In the genomic region with DNA sequence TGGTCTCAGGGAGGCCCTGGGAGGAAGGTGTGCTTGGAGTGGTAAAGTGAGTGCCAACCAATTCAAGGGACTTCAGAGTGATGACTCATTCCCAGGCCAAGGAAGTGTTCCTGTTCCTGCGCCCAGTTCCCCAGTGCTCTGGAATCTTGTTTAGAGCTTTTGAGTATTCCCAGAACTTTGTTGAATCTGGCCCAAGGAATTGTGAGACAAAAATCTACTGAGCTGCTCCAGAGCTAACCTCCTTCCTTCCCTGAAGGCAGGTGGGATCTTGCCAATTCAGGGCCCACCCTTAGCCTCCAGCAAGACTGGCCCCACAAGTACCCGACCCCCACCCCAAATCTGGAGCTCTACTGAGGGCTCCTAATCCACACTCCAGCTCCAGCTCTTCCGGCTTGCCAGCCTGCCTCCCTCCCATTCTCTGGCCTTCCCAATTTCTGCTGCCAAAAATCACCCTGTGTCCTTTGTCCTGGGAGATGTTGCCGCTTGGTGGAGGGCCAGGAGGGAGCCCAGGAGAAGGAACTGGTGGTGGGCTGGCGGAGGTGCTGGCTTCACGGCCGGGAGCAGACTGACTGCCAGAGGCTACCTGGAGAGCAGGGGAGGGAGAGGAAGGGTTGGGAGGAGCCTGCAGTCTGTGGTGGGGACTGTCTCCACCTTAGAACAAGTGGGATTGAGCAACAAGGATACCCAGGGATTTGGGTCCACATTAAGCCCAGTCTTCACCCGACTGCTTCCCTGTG, we compare ENCODE assay signal across 8 cellular contexts. TPM values are rescaled to one million over a fixed set of nuclear protein-coding genes. Genes with fewer than 3 reads are reported as not detected.
DNase-seq lines count a peak whose midpoint lies in the region; ATAC-seq and TF ChIP-seq lines count a peak whose summit lies in the region.

No MANE protein-coding gene starts in this region.

- H3K27me3 Mint-ChIP-seq in stimulated activated memory B cell treated with anti-CD40 and anti-IgM and Interleukin-4, amounts not matched to agents 10 μg/mL and 1 μg/mL and 100 μg/mL, for 72 hours, result no peaks in the 10 kb centered on the region

- H3K4me1 Mint-ChIP-seq in stimulated activated memory B cell treated with anti-CD40 and anti-IgM and Interleukin-4, amounts not matched to agents 10 μg/mL and 1 μg/mL and 100 μg/mL, for 72 hours, result peaks cover 80% of the 10 kb centered on the region

- peak overlapping the region; percentile 92 for H3K27ac Mint-ChIP-seq in stimulated activated memory B cell treated with anti-CD40 and anti-IgM and Interleukin-4, amounts not matched to agents 10 μg/mL and 1 μg/mL and 100 μg/mL, for 72 hours

- H3K9me3 ChIP-seq in colonic mucosa, result no peaks in the 10 kb centered on the region

- H3K4me3 ChIP-seq in colonic mucosa (no peak overlapping the region), kidney epithelial cell (ENCODE audit: low read depth, low read length) (peak overlapping the region; percentile 32)

- peaks cover 5% of the 10 kb centered on the region for H3K36me3 Mint-ChIP-seq in stimulated activated memory B cell treated with anti-CD40 and anti-IgM and Interleukin-4, amounts not matched to agents 10 μg/mL and 1 μg/mL and 100 μg/mL, for 72 hours

- no peak overlapping the region for H3K4me3 Mint-ChIP-seq in stimulated activated memory B cell treated with anti-CD40 and anti-IgM and Interleukin-4, amounts not matched to agents 10 μg/mL and 1 μg/mL and 100 μg/mL, for 72 hours

- DNase-seq in ELF-1 (ENCODE audit: low read depth, low spot score), result peak; percentile 92
- peak; percentile 80 to 87 for DNase-seq in NCI-H446 (lab: John Stamatoyannopoulos, UW)
- DNase-seq in colonic mucosa, result peak; percentile 81
- peak; percentile 77 for DNase-seq in kidney epithelial cell (ENCODE audit: low read depth)
- DNase-seq in UCSD-AML1 (lab: John Stamatoyannopoulos, UW; ENCODE audit: unreplicated experiment), result no peak
- no peak for DNase-seq in NOMO-1 treated with dmso at 0.1 percent for 144 hours (lab: John Stamatoyannopoulos, UW; ENCODE audit: unreplicated experiment)

- peak overlapping the region; percentile 90 for H3K27ac ChIP-seq in colonic mucosa

- TF ChIP-seq CTCF in colonic mucosa (IDR thresholded peaks at IDR 0.05) (no peak), kidney epithelial cell (IDR thresholded peaks at IDR 0.05; ENCODE audit: insufficient read depth, low read length, poor library complexity, severe bottlenecking) (no peak)

- H3K9me3 Mint-ChIP-seq in stimulated activated memory B cell treated with anti-CD40 and anti-IgM and Interleukin-4, amounts not matched to agents 10 μg/mL and 1 μg/mL and 100 μg/mL, for 72 hours, result no peaks in the 10 kb centered on the region

- intact Hi-C loops in colonic mucosa (cut with DNase I), result no loop called here

- H3K9ac ChIP-seq in colonic mucosa (ENCODE audit: low read depth in 2 of 2, low read length in 2 of 2), result peak overlapping the region; percentile 72 to 92

- H3K4me1 ChIP-seq in colonic mucosa, result peaks cover 10% of the 10 kb centered on the region

- ATAC-seq in stimulated activated memory B cell treated with anti-CD40 and anti-IgM and Interleukin-4, amounts not matched to agents 10 μg/mL and 1 μg/mL and 100 μg/mL, for 72 hours, result no peak
- ATAC-seq in HG02588 (IDR thresholded peaks at IDR 0.05; ENCODE audit: unreplicated experiment), result no peak

- H3K27me3 ChIP-seq in colonic mucosa, result no peaks in the 10 kb centered on the region
- no peaks in the 10 kb centered on the region for H3K27me3 ChIP-seq in kidney epithelial cell (ENCODE audit: control insufficient read depth, insufficient read depth, low read length)

- no peaks in the 10 kb centered on the region for H3K36me3 ChIP-seq in colonic mucosa
- H3K36me3 ChIP-seq in kidney epithelial cell (ENCODE audit: control insufficient read depth, insufficient read depth, low read length), result no peaks in the 10 kb centered on the region

RNA-seq across cellular contexts. Expression of a gene that starts 2.0 kb away (rescaled TPM):
- total RNA-seq in colonic mucosa (100 to 1,000 TPM in 1 of 2 donors, 10 to 100 TPM in 1; 67.5 to 103 TPM), kidney epithelial cell (32.7 and 38.6 TPM in 2 replicates)

RNA-seq across cellular contexts. Expression of a gene that starts 11.3 kb away (rescaled TPM):
- 10 to 100 TPM in 1 of 2 donors, 1 to 10 TPM in 1; 7.6 to 15.7 TPM for total RNA-seq in colonic mucosa
- total RNA-seq in kidney epithelial cell, result 27.0 and 33.7 TPM in 2 replicates

RNA-seq across cellular contexts. Expression of a gene that starts 17.9 kb away (rescaled TPM):
- not detected for total RNA-seq in colonic mucosa
- total RNA-seq in kidney epithelial cell, result not detected in 2 replicates

RNA-seq across cellular contexts. Expression of a gene that starts 18.1 kb away (rescaled TPM):
- total RNA-seq in colonic mucosa (100 to 1,000 TPM; 114 to 206 TPM), kidney epithelial cell (216 and 236 TPM in 2 replicates)

RNA-seq across cellular contexts. Expression of a gene that starts 21.1 kb away (rescaled TPM):
- total RNA-seq in colonic mucosa (1 to 10 TPM; 7.3 to 8.0 TPM), kidney epithelial cell (11.6 and 12.8 TPM in 2 replicates)

Comparison
In these comparisons a context has a peak if more than half of its experiments do, and no peak if none do; other contexts are left out.
1. DNase-seq: peak in ELF-1 (single experiment), NCI-H446 (2 of 2), colonic mucosa (single experiment) and kidney epithelial cell (single experiment); none in UCSD-AML1 (single experiment) and NOMO-1 treated with dmso at 0.1 percent for 144 hours (single experiment).